23 cellular contexts compared by ENCODE assay signal in genomic region chr14:72521045-72521444, GRCh38.
A peak's percentile ranks its signal among the peaks of the same experiment; 100 is the strongest.
DNase-seq lines count a peak whose midpoint lies in the region; ATAC-seq and TF ChIP-seq lines count a peak whose summit lies in the region.
"Had no signal": no experiment of that assay in that cellular context is flagged by ENCODE, and none has a peak within 500 bp of the region (broad histone marks: within the 10 kb centered on the region; RNA-seq: fewer than 3 reads in every experiment).

No MANE protein-coding gene starts in this region.

- intact Hi-C loops in left lung (cut with DNase I), result no loop called here

- H3K4me3 Mint-ChIP-seq in activated naive CD8-positive, alpha-beta T cell, result no peak overlapping the region
- no peak overlapping the region for H3K4me3 Mint-ChIP-seq in activated naive CD8-positive, alpha-beta T cell treated with anti-CD3 and anti-CD28 coated beads for 36 hours
- H3K4me3 Mint-ChIP-seq in activated naive CD8-positive, alpha-beta T cell treated with anti-CD3 and anti-CD28 coated beads, Interleukin-2, amount 50 U/mL, for 24 hours, result no peak overlapping the region
- H3K4me3 Mint-ChIP-seq: activated naive CD8-positive, alpha-beta T cell treated with anti-CD3 and anti-CD28 coated beads, Interleukin-2, amount 10 ng/mL, durations not matched to agents 7 days and 5 days; dendritic cell treated with granulocyte-macrophage colony-stimulating factor and Interleukin-4, amounts not matched to agents 40 ng/mL and 50 ng/mL, for 4 days; GM23338 had no signal

- TF ChIP-seq CTCF in left lung (IDR thresholded peaks at IDR 0.05), result no peak

- H3K27ac Mint-ChIP-seq in activated naive CD8-positive, alpha-beta T cell, result peak overlapping the region; percentile 65
- no peak overlapping the region for H3K27ac Mint-ChIP-seq in activated naive CD8-positive, alpha-beta T cell treated with anti-CD3 and anti-CD28 coated beads for 36 hours
- peak overlapping the region; percentile 65 for H3K27ac Mint-ChIP-seq in activated naive CD8-positive, alpha-beta T cell treated with anti-CD3 and anti-CD28 coated beads, Interleukin-2, amount 50 U/mL, for 24 hours
- H3K27ac Mint-ChIP-seq: dendritic cell treated with granulocyte-macrophage colony-stimulating factor and Interleukin-4, amounts not matched to agents 40 ng/mL and 50 ng/mL, for 4 days; GM23338 had no signal

- peaks cover 0 to 7% of the 10 kb centered on the region in 2 donors for H3K4me1 ChIP-seq in left lung

- no peaks in the 10 kb centered on the region for H3K36me3 Mint-ChIP-seq in activated naive CD8-positive, alpha-beta T cell
- peaks cover 8% of the 10 kb centered on the region for H3K36me3 Mint-ChIP-seq in activated naive CD8-positive, alpha-beta T cell treated with anti-CD3 and anti-CD28 coated beads for 36 hours
- peaks cover 11% of the 10 kb centered on the region for H3K36me3 Mint-ChIP-seq in activated naive CD8-positive, alpha-beta T cell treated with anti-CD3 and anti-CD28 coated beads, Interleukin-2, amount 50 U/mL, for 24 hours (ENCODE audit: low read depth)

- peaks cover 5% of the 10 kb centered on the region for H3K9me3 Mint-ChIP-seq in activated naive CD8-positive, alpha-beta T cell (ENCODE audit: low read depth)
- H3K9me3 Mint-ChIP-seq in activated naive CD8-positive, alpha-beta T cell treated with anti-CD3 and anti-CD28 coated beads for 36 hours, result peaks cover 11% of the 10 kb centered on the region
- peaks cover 10% of the 10 kb centered on the region for H3K9me3 Mint-ChIP-seq in activated naive CD8-positive, alpha-beta T cell treated with anti-CD3 and anti-CD28 coated beads, Interleukin-2, amount 50 U/mL, for 24 hours
- H3K9me3 Mint-ChIP-seq: dendritic cell treated with granulocyte-macrophage colony-stimulating factor and Interleukin-4, amounts not matched to agents 40 ng/mL and 50 ng/mL, for 4 days had no signal

- no peak for DNase-seq in activated naive CD8-positive, alpha-beta T cell treated with anti-CD3 and anti-CD28 coated beads for 36 hours
- DNase-seq in M059J (ENCODE audit: low read depth) (peak; percentile 24), middle frontal gyrus (ENCODE audit: extremely low spot score, low spot score) (no peak), NCI-H146 treated with DMSO at 0.1 percent for 48 hours (lab: John Stamatoyannopoulos, UW; ENCODE audit: unreplicated experiment) (no peak), NCI-H446 (lab: John Stamatoyannopoulos, UW) (no peak), left lung (no peak)
- DNase-seq in activated naive CD8-positive, alpha-beta T cell treated with anti-CD3 and anti-CD28 coated beads, Interleukin-2, amount 50 U/mL, for 24 hours, result no peak
- DNase-seq: activated naive CD8-positive, alpha-beta T cell treated with anti-CD3 and anti-CD28 coated beads, Interleukin-2, amount 10 ng/mL, durations not matched to agents 7 days and 5 days; brain microvascular endothelial cell; COR-L47; EL; NCI-H1105 treated with DMSO at 0.1 percent for 48 hours; NCI-H748 treated with DMSO at 0.1 percent for 48 hours; ovary; sigmoid colon; SK-N-SH; stimulated activated CD4-positive, alpha-beta T cell treated with anti-CD3 and anti-CD28 coated beads, Interleukin-1b, Interleukin-23, amount 100 ng/mL, for 48 hours; substantia nigra had no signal

- H3K27ac ChIP-seq in left lung, result no peak overlapping the region
- H3K27ac ChIP-seq: brain microvascular endothelial cell, HL-60, ovary, sigmoid colon had no signal

- no peaks in the 10 kb centered on the region for H3K27me3 Mint-ChIP-seq in activated naive CD8-positive, alpha-beta T cell
- no peaks in the 10 kb centered on the region for H3K27me3 Mint-ChIP-seq in activated naive CD8-positive, alpha-beta T cell treated with anti-CD3 and anti-CD28 coated beads for 36 hours
- H3K27me3 Mint-ChIP-seq in activated naive CD8-positive, alpha-beta T cell treated with anti-CD3 and anti-CD28 coated beads, Interleukin-2, amount 50 U/mL, for 24 hours, result peaks cover 7% of the 10 kb centered on the region
- H3K27me3 Mint-ChIP-seq: activated naive CD8-positive, alpha-beta T cell treated with anti-CD3 and anti-CD28 coated beads, Interleukin-2, amount 10 ng/mL, durations not matched to agents 7 days and 5 days had no signal

- ATAC-seq in activated naive CD8-positive, alpha-beta T cell treated with anti-CD3 and anti-CD28 coated beads, Interleukin-2, amount 50 U/mL, for 24 hours, result peak; percentile 59
- ATAC-seq in left lung, result no peak
- ATAC-seq: GM23338, left lobe of liver had no signal

- no peaks in the 10 kb centered on the region for H3K27me3 ChIP-seq in left lung
- H3K27me3 ChIP-seq: brain microvascular endothelial cell, ovary, sigmoid colon had no signal

- no peaks in the 10 kb centered on the region for H3K36me3 ChIP-seq in left lung
- H3K36me3 ChIP-seq: brain microvascular endothelial cell, ovary, sigmoid colon had no signal

- peaks cover 66% of the 10 kb centered on the region for H3K4me1 Mint-ChIP-seq in activated naive CD8-positive, alpha-beta T cell (ENCODE audit: low read depth)
- H3K4me1 Mint-ChIP-seq in activated naive CD8-positive, alpha-beta T cell treated with anti-CD3 and anti-CD28 coated beads for 36 hours, result peaks cover 58% of the 10 kb centered on the region
- peaks cover 78% of the 10 kb centered on the region for H3K4me1 Mint-ChIP-seq in activated naive CD8-positive, alpha-beta T cell treated with anti-CD3 and anti-CD28 coated beads, Interleukin-2, amount 50 U/mL, for 24 hours
- H3K4me1 Mint-ChIP-seq: GM23338 had no signal

- no peak overlapping the region for H3K4me3 ChIP-seq in left lung
- H3K4me3 ChIP-seq: GM23338, ovary, sigmoid colon had no signal

- peaks cover 0 to 4% of the 10 kb centered on the region in 2 donors for H3K9me3 ChIP-seq in left lung
- H3K9me3 ChIP-seq: ovary, sigmoid colon had no signal
